ENCODE assay signal across 1 cellular context in genomic region chr22:41683052-41683451, GRCh38.
TF ChIP-seq lines count a peak whose summit lies in the region.

No MANE protein-coding gene starts in this region.

TF ChIP-seq in K562, 482 proteins besides CTCF, POLR2A, EP300 and RAD21 (continued from another document):
- TF ChIP-seq SIRT6 (IDR thresholded peaks at IDR 0.05; ENCODE audit: low read depth, low read length) (no peak), TEAD2 (tag; IDR thresholded peaks at IDR 0.05) (no peak), NEUROD1 (IDR thresholded peaks at IDR 0.05; ENCODE audit: borderline replicate concordance, low read depth, low read length, partially characterized antibody) (no peak), U2AF1 (optimal IDR thresholded peaks at IDR 0.05; ENCODE audit: low read depth, low read length) (no peak), ZNF655 (CRISPR knock-in tag; IDR thresholded peaks at IDR 0.05) (no peak)
